Comparison of ENCODE assay signal across 8 cellular contexts in the genomic region with DNA sequence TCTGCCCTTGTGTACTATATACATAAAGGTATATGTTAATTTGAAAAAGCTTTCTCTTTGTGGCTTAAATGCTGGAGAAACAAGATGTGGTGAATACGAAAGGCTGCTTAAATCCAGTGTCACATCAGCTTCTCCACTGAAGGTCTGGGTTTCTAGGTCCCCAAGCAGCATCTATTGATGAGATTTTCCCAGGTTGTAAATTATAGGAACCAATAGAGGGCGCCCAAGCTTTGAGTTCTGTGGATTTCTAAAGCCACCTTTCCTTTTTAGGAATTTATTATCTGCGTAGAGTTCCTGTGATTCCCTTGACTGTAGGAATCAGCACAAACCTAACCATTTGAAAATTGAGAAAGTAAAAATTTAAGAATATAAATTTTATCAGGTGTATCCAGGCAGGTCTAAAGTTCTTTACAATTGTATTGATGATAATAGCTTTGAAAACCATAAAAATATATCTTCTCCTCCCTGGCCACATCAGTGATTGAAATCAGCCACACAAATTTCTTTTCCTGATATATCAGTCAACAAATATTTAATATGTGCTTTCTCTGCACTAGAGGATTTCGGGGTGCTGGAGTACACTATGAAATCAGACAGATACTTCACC.
DNase-seq lines count a peak whose midpoint lies in the region; ATAC-seq and TF ChIP-seq lines count a peak whose summit lies in the region.

No MANE protein-coding gene starts in this region.

- no peak overlapping the region for H3K4me3 ChIP-seq in BE2C (ENCODE audit: low read depth, low read length)
- no peak overlapping the region for H3K4me3 ChIP-seq in hepatocyte
- H3K4me3 ChIP-seq in upper lobe of left lung: no peak overlapping the region

- in situ Hi-C loops in SK-MEL-5 (cut with HindIII; ENCODE audit: low pct_unique_long_range_greater_than_20kb, low sequenced_read_pairs): loop anchor here (25.0 kb wide), 1 partner anchor 303 kb away; no protein-coding TSS in a partner anchor

- no peak for TF ChIP-seq POLR2A in upper lobe of left lung (IDR thresholded peaks at IDR 0.05)

- ATAC-seq in upper lobe of left lung (ENCODE audit: low FRiP score in 2 of 2) (no peak), HG02885 (IDR thresholded peaks at IDR 0.05; ENCODE audit: poor library complexity, unreplicated experiment) (no peak), HG02678 (IDR thresholded peaks at IDR 0.05; ENCODE audit: unreplicated experiment) (no peak)

- TF ChIP-seq CTCF in BE2C (IDR thresholded peaks at IDR 0.05; ENCODE audit: low read depth, low read length) (peak; percentile 77), GM20000 (IDR thresholded peaks at IDR 0.05; ENCODE audit: extremely low read depth, missing control alignments) (peak; percentile 32), hepatocyte (IDR thresholded peaks at IDR 0.05; ENCODE audit: poor library complexity) (peak; percentile 77), upper lobe of left lung (IDR thresholded peaks at IDR 0.05) (peak in 5 of 6 experiments; percentile 24 to 47 (median 30))

- no peaks in the 10 kb centered on the region for H3K79me2 ChIP-seq in hepatocyte

- H3K4me1 ChIP-seq in BE2C (no peaks in the 10 kb centered on the region), hepatocyte (ENCODE audit: insufficient read depth) (no peaks in the 10 kb centered on the region), upper lobe of left lung (no peaks in the 10 kb centered on the region)

- no peaks in the 10 kb centered on the region for H3K9me2 ChIP-seq in hepatocyte (replicated peaks; ENCODE audit: insufficient read depth)

- no peaks in the 10 kb centered on the region for H3K36me3 ChIP-seq in BE2C
- H3K36me3 ChIP-seq in hepatocyte (replicated peaks; ENCODE audit: insufficient read depth, low read depth): no peaks in the 10 kb centered on the region
- H3K36me3 ChIP-seq in upper lobe of left lung: no peaks in the 10 kb centered on the region

- H2AFZ ChIP-seq in hepatocyte: no peak overlapping the region

- H3K4me2 ChIP-seq in hepatocyte: no peak overlapping the region

- no peaks in the 10 kb centered on the region for H3K27me3 ChIP-seq in BE2C
- H3K27me3 ChIP-seq in hepatocyte: no peaks in the 10 kb centered on the region
- H3K27me3 ChIP-seq in upper lobe of left lung: no peaks in the 10 kb centered on the region

- no peak for TF ChIP-seq EP300 in upper lobe of left lung (IDR thresholded peaks at IDR 0.05)

- no peaks in the 10 kb centered on the region for H4K20me1 ChIP-seq in hepatocyte (ENCODE audit: insufficient read depth, poor library complexity, severe bottlenecking)

- H3K9me3 ChIP-seq in BE2C (no peaks in the 10 kb centered on the region), hepatocyte (ENCODE audit: low read depth) (no peaks in the 10 kb centered on the region), upper lobe of left lung (no peaks in the 10 kb centered on the region)

- 32% methylated on average over 4 of the region's 4 CpGs for WGBS in hepatocyte (ENCODE audit: low lambda C conversion rate, missing lambda C conversion rate)
- 30 to 34% methylated on average over 4 of the region's 4 CpGs for WGBS in upper lobe of left lung, 2 donors

- no peak overlapping the region for H3K27ac ChIP-seq in hepatocyte
- H3K27ac ChIP-seq in upper lobe of left lung: no peak overlapping the region

- DNase-seq in BE2C (no peak), GM20000 (ENCODE audit: low spot score) (peak; percentile 39), SK-MEL-5 (ENCODE audit: low read depth, low spot score) (peak; percentile 53), hepatocyte (ENCODE audit: low spot score) (peak; percentile 57), upper lobe of left lung (no peak), NCI-H2107 (lab: John Stamatoyannopoulos, UW) (no peak)

Comparison
In these comparisons a context has a peak if more than half of its experiments do, and no peak if none do; other contexts are left out.
1. DNase-seq: peak in GM20000 (single experiment), SK-MEL-5 (single experiment) and hepatocyte (single experiment); none in BE2C (single experiment), upper lobe of left lung (0 of 2) and NCI-H2107 (single experiment).
2. Peak in every context shown above with its lines, with median percentiles within 50 percentile points of each other: CTCF ChIP-seq.